19 cellular contexts compared by ENCODE assay signal in genomic region chr7:98555403-98555802, GRCh38.
A peak's percentile ranks its signal among the peaks of the same experiment; 100 is the strongest.
DNase-seq lines count a peak whose midpoint lies in the region; ATAC-seq and TF ChIP-seq lines count a peak whose summit lies in the region.
"Had no signal": no experiment of that assay in that cellular context is flagged by ENCODE, and none has a peak within 500 bp of the region (broad histone marks: within the 10 kb centered on the region; RNA-seq: fewer than 3 reads in every experiment).

No MANE protein-coding gene starts in this region.

- no peaks in the 10 kb centered on the region for H3K4me1 ChIP-seq in Peyer's patch
- H3K4me1 ChIP-seq in trophoblast cell (ENCODE audit: control insufficient read depth in 1 of 2, insufficient read depth in 2 of 2, low read length in 2 of 2): peaks cover 6 to 7% of the 10 kb centered on the region in 2 experiments
- no peaks in the 10 kb centered on the region for H3K4me1 ChIP-seq in CD8-positive, alpha-beta T cell (ENCODE audit: insufficient read depth, low read length)
- H3K4me1 ChIP-seq in thyroid gland: no peaks in the 10 kb centered on the region
- H3K4me1 ChIP-seq: gastrocnemius medialis had no signal

- H2AFZ ChIP-seq in trophoblast cell (ENCODE audit: insufficient read depth, low read length, poor library complexity): no peak overlapping the region

- intact Hi-C loops in CD8-positive, alpha-beta T cell (cut with DNase I, micrococcal nuclease): no loop called here
- intact Hi-C loops in thyroid gland (cut with DNase I): no loop called here

- H3K4me1 Mint-ChIP-seq in CD8-positive, alpha-beta T cell (ENCODE audit: low read depth): no peaks in the 10 kb centered on the region
- H3K4me1 Mint-ChIP-seq: CD14-positive monocyte; neural crest cell; stimulated activated effector memory CD8-positive, alpha-beta T cell treated with anti-CD3 and anti-CD28 coated beads, Interleukin-12 subunit alpha, Interleukin-12 subunit beta, amount 100 ng/mL, for 72 hours had no signal

- no peak overlapping the region for H3K4ac ChIP-seq in trophoblast cell (ENCODE audit: low read depth, low read length)

- CTCF ChIA-PET in CD8-positive, alpha-beta T cell (lab: Charles Lee): no interaction called here

- H3K18ac ChIP-seq in trophoblast cell (ENCODE audit: low read length): no peak overlapping the region

- no peaks in the 10 kb centered on the region for H3K79me2 ChIP-seq in trophoblast cell (ENCODE audit: control insufficient read depth, insufficient read depth, low read length, poor library complexity)

- no peak overlapping the region for H4K91ac ChIP-seq in trophoblast cell (ENCODE audit: low read depth, low read length)

- no peak overlapping the region for H3K27ac Mint-ChIP-seq in CD8-positive, alpha-beta T cell
- H3K27ac Mint-ChIP-seq: activated T-helper 2 cell treated with anti-CD3 and anti-CD28 coated beads, Interferon-gamma antibody, Interleukin-2, Interleukin-4, amounts not matched to agents 10 μg/mL and 5 μg/mL and 100 μg/mL, durations not matched to agents 14 hours and 24 hours and 36 hours; CD14-positive monocyte; stimulated activated effector memory CD8-positive, alpha-beta T cell treated with anti-CD3 and anti-CD28 coated beads, Interleukin-12 subunit alpha, Interleukin-12 subunit beta, amount 100 ng/mL, for 72 hours had no signal

- WGBS in trophoblast cell (ENCODE audit: extremely low coverage, insufficient coverage, insufficient read length): no CpG with 5 or more reads among the region's 3 CpGs
- WGBS in thyroid gland, 2 donors: 69 to 73% methylated on average over 3 of the region's 3 CpGs

- H3K27ac ChIP-seq in Peyer's patch: no peak overlapping the region
- H3K27ac ChIP-seq in trophoblast cell (ENCODE audit: low read depth, low read length): no peak overlapping the region
- H3K27ac ChIP-seq in CD8-positive, alpha-beta T cell (ENCODE audit: low read depth, low read length): no peak overlapping the region
- no peak overlapping the region for H3K27ac ChIP-seq in thyroid gland
- H3K27ac ChIP-seq: cardiac muscle cell, gastrocnemius medialis, testis had no signal

- no peak overlapping the region for H4K8ac ChIP-seq in trophoblast cell (ENCODE audit: low read depth, low read length)

- ATAC-seq in CD8-positive, alpha-beta T cell: no peak
- ATAC-seq: gastrocnemius medialis; left cardiac atrium; stimulated activated effector memory CD8-positive, alpha-beta T cell treated with anti-CD3 and anti-CD28 coated beads, Interleukin-12 subunit alpha, Interleukin-12 subunit beta, amount 100 ng/mL, for 72 hours had no signal

- H2BK5ac ChIP-seq in trophoblast cell (ENCODE audit: low read depth, low read length, poor library complexity): no peak overlapping the region

- TF ChIP-seq POLR2A in Peyer's patch (IDR thresholded peaks at IDR 0.05) (no peak), thyroid gland (IDR thresholded peaks at IDR 0.05) (no peak)

- peaks cover 16% of the 10 kb centered on the region for H3K9me3 Mint-ChIP-seq in CD8-positive, alpha-beta T cell
- H3K9me3 Mint-ChIP-seq: stimulated activated effector memory CD8-positive, alpha-beta T cell treated with anti-CD3 and anti-CD28 coated beads, Interleukin-12 subunit alpha, Interleukin-12 subunit beta, amount 100 ng/mL, for 72 hours had no signal

- H3K79me1 ChIP-seq in trophoblast cell (ENCODE audit: low read length): peaks cover 4% of the 10 kb centered on the region

- peaks cover 2% of the 10 kb centered on the region for H3K27me3 Mint-ChIP-seq in CD8-positive, alpha-beta T cell (ENCODE audit: low read depth)

- H2AK5ac ChIP-seq in trophoblast cell (ENCODE audit: low read length): no peak overlapping the region

- no peak overlapping the region for H3K4me3 Mint-ChIP-seq in CD8-positive, alpha-beta T cell
- H3K4me3 Mint-ChIP-seq: CD14-positive monocyte; neural crest cell; stimulated activated effector memory CD8-positive, alpha-beta T cell treated with anti-CD3 and anti-CD28 coated beads, Interleukin-12 subunit alpha, Interleukin-12 subunit beta, amount 100 ng/mL, for 72 hours had no signal

- TF ChIP-seq CTCF in Peyer's patch (IDR thresholded peaks at IDR 0.05): no peak
- no peak for TF ChIP-seq CTCF in CD8-positive, alpha-beta T cell (IDR thresholded peaks at IDR 0.05)
- TF ChIP-seq CTCF in thyroid gland (IDR thresholded peaks at IDR 0.05): no peak

- H3K36me3 Mint-ChIP-seq in CD8-positive, alpha-beta T cell: no peaks in the 10 kb centered on the region
- H3K36me3 Mint-ChIP-seq: CD14-positive monocyte; stimulated activated effector memory CD8-positive, alpha-beta T cell treated with anti-CD3 and anti-CD28 coated beads, Interleukin-12 subunit alpha, Interleukin-12 subunit beta, amount 100 ng/mL, for 72 hours had no signal

- no peak overlapping the region for H3K4me2 ChIP-seq in trophoblast cell (ENCODE audit: low read length)

- no peaks in the 10 kb centered on the region for H3K36me3 ChIP-seq in Peyer's patch
- no peaks in the 10 kb centered on the region for H3K36me3 ChIP-seq in trophoblast cell (ENCODE audit: control insufficient read depth in 1 of 2, insufficient read depth in 2 of 2, low read length in 2 of 2)
- no peaks in the 10 kb centered on the region for H3K36me3 ChIP-seq in CD8-positive, alpha-beta T cell (ENCODE audit: insufficient read depth, low read length)
- H3K36me3 ChIP-seq in thyroid gland: no peaks in the 10 kb centered on the region
- H3K36me3 ChIP-seq: cardiac muscle cell, gastrocnemius medialis had no signal

- H2BK120ac ChIP-seq in trophoblast cell (ENCODE audit: insufficient read depth, low read length, poor library complexity): no peak overlapping the region

- H3K23ac ChIP-seq in trophoblast cell (ENCODE audit: low read length): peak overlapping the region; percentile 55

- peaks cover 0 to 14% (median 0%) of the 10 kb centered on the region in 4 donors for H3K9me3 ChIP-seq in Peyer's patch
- H3K9me3 ChIP-seq in trophoblast cell (ENCODE audit: insufficient read depth, low read depth, low read length): peaks cover 8% of the 10 kb centered on the region
- H3K9me3 ChIP-seq in CD8-positive, alpha-beta T cell (ENCODE audit: low read length): no peaks in the 10 kb centered on the region
- no peaks in the 10 kb centered on the region for H3K9me3 ChIP-seq in thyroid gland
- H3K9me3 ChIP-seq: gastrocnemius medialis, testis had no signal

- H3K9ac ChIP-seq in trophoblast cell (ENCODE audit: low read length): no peak overlapping the region

- H2BK12ac ChIP-seq in trophoblast cell (ENCODE audit: low read length): no peak overlapping the region

- POLR2A ChIA-PET in CD8-positive, alpha-beta T cell (lab: Charles Lee): no interaction called here

- DNase-seq in NCI-H1105 (lab: John Stamatoyannopoulos, UW) (peak; percentile 6), NCI-H1105 treated with DMSO at 0.1 percent for 48 hours (lab: John Stamatoyannopoulos, UW) (no peak), HT-29 (ENCODE audit: low spot score) (peak; percentile 44), Peyer's patch (peak in 2 of 3 donors; percentile 64 to 75), trophoblast cell (no peak), thyroid gland (no peak)
- no peak for DNase-seq in CD8-positive, alpha-beta T cell
- no peak for DNase-seq in activated CD4-positive, alpha-beta T cell treated with anti-CD3 and anti-CD28 coated beads for 4 hours
- DNase-seq: gastrocnemius medialis, IMR-90, left cardiac atrium, NCI-H2227 treated with DMSO at 0.1 percent for 48 hours, T-helper 9 cell, testis had no signal

- no peaks in the 10 kb centered on the region for H3K27me3 ChIP-seq in Peyer's patch
- H3K27me3 ChIP-seq in trophoblast cell (ENCODE audit: insufficient read depth, low read length): no peaks in the 10 kb centered on the region
- H3K27me3 ChIP-seq in CD8-positive, alpha-beta T cell (ENCODE audit: insufficient read depth, low read length): no peaks in the 10 kb centered on the region
- no peaks in the 10 kb centered on the region for H3K27me3 ChIP-seq in thyroid gland
- H3K27me3 ChIP-seq: cardiac muscle cell, gastrocnemius medialis, testis had no signal

- H3K4me3 ChIP-seq in Peyer's patch: no peak overlapping the region
- no peak overlapping the region for H3K4me3 ChIP-seq in trophoblast cell (ENCODE audit: low read depth, low read length)
- no peak overlapping the region for H3K4me3 ChIP-seq in CD8-positive, alpha-beta T cell (ENCODE audit: low read depth, low read length)
- no peak overlapping the region for H3K4me3 ChIP-seq in thyroid gland (replicated peaks in 1 of 3)
- H3K4me3 ChIP-seq: cardiac muscle cell, gastrocnemius medialis, testis had no signal

- no peak overlapping the region for H3K14ac ChIP-seq in trophoblast cell (ENCODE audit: low read length)

- no peak overlapping the region for H4K12ac ChIP-seq in trophoblast cell (ENCODE audit: low read depth, low read length)

Comparison
In these comparisons a context has a peak if more than half of its experiments do, and no peak if none do; other contexts are left out.
1. DNase-seq: peak in NCI-H1105 (single experiment), HT-29 (single experiment) and Peyer's patch (2 of 3); none in NCI-H1105 treated with DMSO at 0.1 percent for 48 hours (single experiment), trophoblast cell (0 of 2), CD8-positive, alpha-beta T cell (0 of 7), thyroid gland (0 of 2) and activated CD4-positive, alpha-beta T cell treated with anti-CD3 and anti-CD28 coated beads for 4 hours (0 of 2).